ENCODE assay signal across 24 cellular contexts in the genomic region with DNA sequence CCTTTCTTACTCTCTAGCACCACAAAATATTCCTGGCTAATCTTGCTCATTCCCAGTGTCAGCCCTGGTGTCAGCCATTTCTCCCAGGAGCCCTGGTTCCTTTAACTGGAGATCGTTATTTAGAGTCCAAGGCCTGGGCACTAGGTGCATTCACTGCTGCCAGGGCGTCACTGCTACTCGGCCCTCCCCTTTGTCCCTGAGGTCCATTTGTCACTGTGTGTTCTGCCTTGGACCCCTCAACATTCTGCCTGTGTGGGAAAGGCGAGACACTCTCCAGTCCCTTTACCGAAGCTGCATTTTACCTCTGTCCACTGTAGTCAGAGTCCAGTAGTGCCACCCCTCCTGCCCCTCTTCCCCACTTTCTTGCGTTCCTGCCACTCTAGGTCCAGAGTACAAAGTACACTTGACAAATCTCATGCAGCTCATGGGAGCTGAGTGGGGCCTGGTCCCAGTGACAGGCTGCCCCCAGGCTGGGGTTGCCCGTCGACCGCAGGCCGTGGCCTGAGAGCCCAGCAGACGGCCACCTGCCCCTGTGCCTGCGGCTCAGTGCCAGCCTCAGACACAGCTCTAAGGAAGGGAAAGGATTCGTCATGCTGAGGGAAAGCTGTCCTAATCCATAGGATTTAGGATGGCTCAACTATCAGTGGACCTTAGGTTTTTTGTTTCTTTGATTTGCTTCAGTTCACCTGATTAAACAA.
"Had no signal": no experiment of that assay in that cellular context is flagged by ENCODE, and none has a peak within 500 bp of the region (broad histone marks: within the 10 kb centered on the region; RNA-seq: fewer than 3 reads in every experiment).

No MANE protein-coding gene starts in this region.

- H3K36me3 ChIP-seq: colonic mucosa, left lung, vagina had no signal

- H3K27ac Mint-ChIP-seq: activated naive CD8-positive, alpha-beta T cell treated with anti-CD3 and anti-CD28 coated beads for 36 hours; endodermal cell; immature natural killer cell; natural killer cell treated with Interleukin-12 subunit alpha and Interleukin-12 subunit beta and Interleukin-15 and Interleukin-18, amount 100 ng/mL, for 72 hours; stimulated activated naive B cell treated with anti-CD40 and anti-IgM and Interleukin-4, amounts not matched to agents 10 μg/mL and 1 μg/mL and 100 μg/mL, for 72 hours; T-helper 1 cell treated with Interleukin-12 subunit alpha and Interleukin-12 subunit beta and Interleukin-4 antibody, amounts not matched to agents 30 μg/mL and 1 μg/mL, for 36 hours had no signal

- H3K4me3 Mint-ChIP-seq: activated naive CD8-positive, alpha-beta T cell treated with anti-CD3 and anti-CD28 coated beads for 36 hours; activated T-cell treated with anti-CD3 and anti-CD28 coated beads, Interleukin-2, amount 50 U/mL, for 4 hours; endodermal cell; immature natural killer cell; natural killer cell treated with Interleukin-12 subunit alpha and Interleukin-12 subunit beta and Interleukin-15 and Interleukin-18, amount 100 ng/mL, for 72 hours; stimulated activated naive B cell treated with anti-CD40 and anti-IgM and Interleukin-4, amounts not matched to agents 10 μg/mL and 1 μg/mL and 100 μg/mL, for 72 hours; T-helper 1 cell treated with Interleukin-12 subunit alpha and Interleukin-12 subunit beta and Interleukin-4 antibody, amounts not matched to agents 30 μg/mL and 1 μg/mL, for 36 hours had no signal

- H3K4me1 Mint-ChIP-seq: activated naive CD8-positive, alpha-beta T cell treated with anti-CD3 and anti-CD28 coated beads for 36 hours; immature natural killer cell; stimulated activated naive B cell treated with anti-CD40 and anti-IgM and Interleukin-4, amounts not matched to agents 10 μg/mL and 1 μg/mL and 100 μg/mL, for 72 hours had no signal

- H3K27me3 Mint-ChIP-seq: activated naive CD8-positive, alpha-beta T cell treated with anti-CD3 and anti-CD28 coated beads for 36 hours had no signal

- DNase-seq: activated CD4-positive, alpha-beta T cell treated with anti-CD3 and anti-CD28 coated beads for 4 hours; activated CD4-positive, alpha-beta T cell treated with anti-CD3 and anti-CD28 coated beads, Interleukin-2, amount 50 U/mL, for 48 hours; activated CD4-positive, CD25-positive, alpha-beta regulatory T cell; activated CD8-positive, alpha-beta memory T cell treated with anti-CD3 and anti-CD28 coated beads, Interleukin-2, amount 50 U/mL, for 48 hours; activated naive CD4-positive, alpha-beta T cell treated with Interleukin-2 at 50 U/mL for 16 hours; activated naive CD8-positive, alpha-beta T cell treated with anti-CD3 and anti-CD28 coated beads for 36 hours; activated T-cell treated with anti-CD3 and anti-CD28 coated beads, Interleukin-2, amount 50 U/mL, for 4 hours; amniotic stem cell; colonic mucosa; endodermal cell; foreskin fibroblast; immature natural killer cell; kidney glomerular epithelial cell; stimulated activated CD4-positive, alpha-beta T cell treated with anti-CD3 and anti-CD28 coated beads, Interleukin-2, amount 100 ng/mL, for 48 hours; stimulated activated CD8-positive, alpha-beta memory T cell treated with anti-CD3 and anti-CD28 coated beads, Interleukin-4, amount 100 ng/mL, for 48 hours; stimulated activated naive B cell treated with anti-CD40 and anti-IgM and Interleukin-4, amounts not matched to agents 10 μg/mL and 1 μg/mL and 100 μg/mL, for 72 hours; T1000; testis; trophoblast cell had no signal

- ATAC-seq: activated T-cell treated with anti-CD3 and anti-CD28 coated beads, Interleukin-2, amount 50 U/mL, for 4 hours; left lung; natural killer cell treated with Interleukin-12 subunit alpha and Interleukin-12 subunit beta and Interleukin-15 and Interleukin-18, amount 100 ng/mL, for 72 hours; stimulated activated naive B cell treated with anti-CD40 and anti-IgM and Interleukin-4, amounts not matched to agents 10 μg/mL and 1 μg/mL and 100 μg/mL, for 72 hours had no signal

- H3K27me3 ChIP-seq: colonic mucosa, left lung, testis, vagina had no signal

- H3K27ac ChIP-seq: colonic mucosa, left lung, testis, vagina had no signal

- H3K9me3 ChIP-seq: colonic mucosa, testis, vagina had no signal

- H3K36me3 Mint-ChIP-seq: activated naive CD8-positive, alpha-beta T cell treated with anti-CD3 and anti-CD28 coated beads for 36 hours; immature natural killer cell; natural killer cell treated with Interleukin-12 subunit alpha and Interleukin-12 subunit beta and Interleukin-15 and Interleukin-18, amount 100 ng/mL, for 72 hours; stimulated activated naive B cell treated with anti-CD40 and anti-IgM and Interleukin-4, amounts not matched to agents 10 μg/mL and 1 μg/mL and 100 μg/mL, for 72 hours had no signal

- H3K4me3 ChIP-seq: colonic mucosa, left lung, lung, testis, vagina had no signal

- H3K4me1 ChIP-seq: colonic mucosa, left lung, testis had no signal

- H3K9me3 Mint-ChIP-seq: activated naive CD8-positive, alpha-beta T cell treated with anti-CD3 and anti-CD28 coated beads for 36 hours; activated T-cell treated with anti-CD3 and anti-CD28 coated beads, Interleukin-2, amount 50 U/mL, for 4 hours; endodermal cell; immature natural killer cell; natural killer cell treated with Interleukin-12 subunit alpha and Interleukin-12 subunit beta and Interleukin-15 and Interleukin-18, amount 100 ng/mL, for 72 hours; stimulated activated naive B cell treated with anti-CD40 and anti-IgM and Interleukin-4, amounts not matched to agents 10 μg/mL and 1 μg/mL and 100 μg/mL, for 72 hours; T-helper 1 cell treated with Interleukin-12 subunit alpha and Interleukin-12 subunit beta and Interleukin-4 antibody, amounts not matched to agents 30 μg/mL and 1 μg/mL, for 36 hours had no signal
